In genomic region chr7:56062382-56062781, GRCh38 we compare ENCODE assay signal across 9 cellular contexts.
DNase-seq lines count a peak whose midpoint lies in the region; ATAC-seq and TF ChIP-seq lines count a peak whose summit lies in the region.
"Had no signal": no experiment of that assay in that cellular context is flagged by ENCODE, and none has a peak within 500 bp of the region (broad histone marks: within the 10 kb centered on the region; RNA-seq: fewer than 3 reads in every experiment).

No MANE protein-coding gene starts in this region.

- H3K4me2 ChIP-seq in OCI-LY1 (ENCODE audit: low read length), result no peak overlapping the region

- H3K9ac ChIP-seq in OCI-LY1 (ENCODE audit: low read length), result no peak overlapping the region

- peaks cover 18% of the 10 kb centered on the region for H3K4me1 Mint-ChIP-seq in nephron

- ATAC-seq in HG03280 (IDR thresholded peaks at IDR 0.05; ENCODE audit: unreplicated experiment) (no peak), GM19467 (IDR thresholded peaks at IDR 0.05; ENCODE audit: unreplicated experiment) (no peak)

- no peaks in the 10 kb centered on the region for H3K9me2 ChIP-seq in OCI-LY1 (ENCODE audit: low read depth, low read length)

- peaks cover 74% of the 10 kb centered on the region for H3K36me3 ChIP-seq in OCI-LY1 (ENCODE audit: insufficient read depth, low read length)

- H3K4me3 ChIP-seq in OCI-LY1 (ENCODE audit: low read depth, low read length, poor library complexity, severe bottlenecking), result no peak overlapping the region
- H3K4me3 ChIP-seq: coronary artery had no signal

- H3K36me3 Mint-ChIP-seq in nephron (ENCODE audit: low read depth), result peaks cover 67% of the 10 kb centered on the region

- no peaks in the 10 kb centered on the region for H3K9me3 ChIP-seq in OCI-LY1 (ENCODE audit: low read length)

- H2AFZ ChIP-seq in OCI-LY1 (ENCODE audit: low read length), result no peak overlapping the region

- TF ChIP-seq CTCF in OCI-LY1 (IDR thresholded peaks at IDR 0.05; ENCODE audit: low read length), result no peak
- no peak for TF ChIP-seq CTCF in nephron (IDR thresholded peaks at IDR 0.05; ENCODE audit: unreplicated experiment in 3 of 3)

- peak overlapping the region; percentile 4 to 53 (median 37) for H3K4me3 Mint-ChIP-seq in nephron

- peaks cover 17% of the 10 kb centered on the region for H3K4me1 ChIP-seq in OCI-LY1 (ENCODE audit: insufficient read depth, low read length, severe bottlenecking)

- H3K9me3 Mint-ChIP-seq in nephron, result no peaks in the 10 kb centered on the region

- DNase-seq in EH (ENCODE audit: low read depth) (peak; percentile 77), astrocyte of the hippocampus (ENCODE audit: low read depth, low spot score) (peak; percentile 61), cortex of kidney (lab: John Stamatoyannopoulos, UW) (no peak), NCI-H2029 (lab: John Stamatoyannopoulos, UW) (no peak)

- H3F3A ChIP-seq in OCI-LY1 (ENCODE audit: insufficient read depth, low read length), result peaks cover 24% of the 10 kb centered on the region

- H4K20me1 ChIP-seq in OCI-LY1 (ENCODE audit: insufficient read depth, low read length), result no peaks in the 10 kb centered on the region

- H3K27ac Mint-ChIP-seq in nephron, result peak overlapping the region; percentile 18 to 98 (median 28)

- peaks cover 10% of the 10 kb centered on the region for H3K79me2 ChIP-seq in OCI-LY1 (ENCODE audit: insufficient read depth, low read length)

- no peaks in the 10 kb centered on the region for H3K27me3 ChIP-seq in OCI-LY1 (ENCODE audit: insufficient read depth, low read length)

- H3K27me3 Mint-ChIP-seq in nephron (ENCODE audit: low read depth), result no peaks in the 10 kb centered on the region

- H3K27ac ChIP-seq in OCI-LY1 (ENCODE audit: low read depth, low read length, poor library complexity, severe bottlenecking), result peak overlapping the region; percentile 13

Comparison
In these comparisons a context has a peak if more than half of its experiments do, and no peak if none do; other contexts are left out.
1. DNase-seq: peak in EH (single experiment) and astrocyte of the hippocampus (single experiment); none in cortex of kidney (single experiment) and NCI-H2029 (single experiment).